In genomic region chr4:2755821-2756690, GRCh38 we compare ENCODE assay signal across 2 cellular contexts.
TF ChIP-seq lines count a peak whose summit lies in the region.

Gene TNIP2, minus strand, starts transcription at chr4:2756336. Its CDS starts 47 bp downstream, at chr4:2756289.

TF ChIP-seq in HEK293, 187 proteins besides CTCF, POLR2A, EP300 and RAD21 (continued from another document):
- TF ChIP-seq ZBTB44 (tag by site-specific recombination; IDR thresholded peaks at IDR 0.05): peak; percentile 32; the same call in 1 of the 2 replicates
- no peak for TF ChIP-seq ZNF248 (tag by site-specific recombination; IDR thresholded peaks at IDR 0.05)
- TF ChIP-seq ZNF157 (tag by site-specific recombination; IDR thresholded peaks at IDR 0.05): no peak
- TF ChIP-seq ZBTB10 (tag by site-specific recombination; IDR thresholded peaks at IDR 0.05): no peak
- TF ChIP-seq KLF16 (tag by site-specific recombination; IDR thresholded peaks at IDR 0.05): no peak; the same call in 1 of the 2 replicates
- TF ChIP-seq RBAK (tag by site-specific recombination; IDR thresholded peaks at IDR 0.05): no peak
- TF ChIP-seq ZNF48 (tag by site-specific recombination; IDR thresholded peaks at IDR 0.05): no peak
- TF ChIP-seq ZNF658 (tag by site-specific recombination; IDR thresholded peaks at IDR 0.05): no peak
- no peak for TF ChIP-seq ZNF623 (tag by site-specific recombination; IDR thresholded peaks at IDR 0.05)
- TF ChIP-seq ZNF223 (tag by site-specific recombination; IDR thresholded peaks at IDR 0.05): no peak
- TF ChIP-seq ZNF548 (tag by site-specific recombination; IDR thresholded peaks at IDR 0.05): no peak
- no peak for TF ChIP-seq ZNF37A (tag by site-specific recombination; IDR thresholded peaks at IDR 0.05)
- TF ChIP-seq ZNF433 (tag by site-specific recombination; IDR thresholded peaks at IDR 0.05; ENCODE audit: low read depth): no peak
- no peak for TF ChIP-seq ZEB2 (tag by site-specific recombination; IDR thresholded peaks at IDR 0.05)
- no peak for TF ChIP-seq ZSCAN16 (tag by site-specific recombination; IDR thresholded peaks at IDR 0.05)
- TF ChIP-seq ZNF132 (tag by site-specific recombination; IDR thresholded peaks at IDR 0.05; ENCODE audit: borderline replicate concordance): no peak

TF ChIP-seq in K562, 482 proteins besides CTCF, POLR2A, EP300 and RAD21 (continued from another document and continues in another):
- no peak for TF ChIP-seq BRCA1 (IDR thresholded peaks at IDR 0.05)
- no peak for TF ChIP-seq BRCA1 (CRISPR knock-in tag; IDR thresholded peaks at IDR 0.05)
- peak; percentile 79 to 92 for TF ChIP-seq ETV6 (IDR thresholded peaks at IDR 0.05; ENCODE audit: borderline replicate concordance in 1 of 2, low read depth in 2 of 2, low read length in 1 of 2)
- peak; percentile 82; the same call in 1 of the 2 replicates for TF ChIP-seq ETV6 (CRISPR knock-in tag; IDR thresholded peaks at IDR 0.05; ENCODE audit: borderline replicate concordance)
- TF ChIP-seq ATF4 (CRISPR knock-in tag; IDR thresholded peaks at IDR 0.05): no peak
- no peak for TF ChIP-seq FOXA1 (IDR thresholded peaks at IDR 0.05; ENCODE audit: borderline replicate concordance)
- TF ChIP-seq E2F3 (CRISPR knock-in tag; IDR thresholded peaks at IDR 0.05): peak; percentile 73; the same call in 1 of the 2 replicates
- TF ChIP-seq MEF2A (IDR thresholded peaks at IDR 0.05; ENCODE audit: control insufficient read depth, low read depth, low read length): no peak
- TF ChIP-seq PHF8 (IDR thresholded peaks at IDR 0.05; ENCODE audit: borderline replicate concordance, low read length): peak; percentile 95; the same call in 1 of the 2 replicates
- 0 out of 2 replicates have a peak, but pooled peaks have one; percentile 69 for TF ChIP-seq ZNF282 (CRISPR knock-in tag; IDR thresholded peaks at IDR 0.05)
- peak; percentile 89 for TF ChIP-seq SAP30 (IDR thresholded peaks at IDR 0.05; ENCODE audit: borderline replicate concordance, insufficient read depth, low read depth, low read length, poor library complexity, severe bottlenecking)
- no peak for TF ChIP-seq KLF10 (CRISPR knock-in tag; IDR thresholded peaks at IDR 0.05)
- TF ChIP-seq ZNF354B (CRISPR knock-in tag; IDR thresholded peaks at IDR 0.05): no peak
- peak; percentile 81 for TF ChIP-seq KDM5B (IDR thresholded peaks at IDR 0.05; ENCODE audit: insufficient replicate concordance, low read depth, low read length)
- peak; percentile 44 for TF ChIP-seq FIP1L1 (IDR thresholded peaks at IDR 0.05; ENCODE audit: low read depth, low read length, poor library complexity, severe bottlenecking)
- no peak for TF ChIP-seq ZNF584 (CRISPR knock-in tag; IDR thresholded peaks at IDR 0.05; ENCODE audit: low read depth)
- no peak for TF ChIP-seq KDM1A (IDR thresholded peaks at IDR 0.05)
- TF ChIP-seq ZNF239 (CRISPR knock-in tag; IDR thresholded peaks at IDR 0.05): no peak
- peak; percentile 79 to 91 for TF ChIP-seq E2F6 (IDR thresholded peaks at IDR 0.05; ENCODE audit: borderline replicate concordance in 1 of 2, extremely low read depth in 1 of 2, insufficient read depth in 1 of 2, insufficient read length in 1 of 2, low read depth in 1 of 2, low read length in 1 of 2, poor library complexity in 1 of 2, severe bottlenecking in 1 of 2)
- peak; percentile 86 for TF ChIP-seq RBFOX2 (IDR thresholded peaks at IDR 0.05; ENCODE audit: low read depth, low read length)
- TF ChIP-seq ZNF740 (CRISPR knock-in tag; IDR thresholded peaks at IDR 0.05): no peak
- TF ChIP-seq ZNF740 (tag; IDR thresholded peaks at IDR 0.05): peak in 1 of 2 experiments; percentile 40; a peak in 1 of 4 replicates
- no peak for TF ChIP-seq ZBTB5 (IDR thresholded peaks at IDR 0.05)
- TF ChIP-seq CCNT2 (IDR thresholded peaks at IDR 0.05; ENCODE audit: borderline replicate concordance, extremely low read depth, insufficient read length, low read depth, low read length): peak; percentile 71
- TF ChIP-seq PTBP1 (IDR thresholded peaks at IDR 0.05; ENCODE audit: low read depth, low read length): no peak
- TF ChIP-seq TEAD2 (tag; IDR thresholded peaks at IDR 0.05): no peak
- TF ChIP-seq ZNF592 (IDR thresholded peaks at IDR 0.05): peak; percentile 71; the same call in 1 of the 2 replicates
- peak; percentile 63; the same call in 1 of the 2 replicates for TF ChIP-seq ZNF583 (CRISPR knock-in tag; IDR thresholded peaks at IDR 0.05)
- peak; percentile 95 for TF ChIP-seq POLR2G (IDR thresholded peaks at IDR 0.05; ENCODE audit: low read depth, low read length)
- peak; percentile 56 for TF ChIP-seq PHF20 (IDR thresholded peaks at IDR 0.05; ENCODE audit: partially characterized antibody)
- no peak for TF ChIP-seq SMARCA5 (IDR thresholded peaks at IDR 0.05)
- no peak for TF ChIP-seq CBFA2T3 (IDR thresholded peaks at IDR 0.05)
- peak; percentile 87 for TF ChIP-seq MAX (CRISPR knock-in tag; IDR thresholded peaks at IDR 0.05)
- no peak for TF ChIP-seq MCM5 (IDR thresholded peaks at IDR 0.05; ENCODE audit: low read depth)
- no peak for TF ChIP-seq RBM14 (IDR thresholded peaks at IDR 0.05; ENCODE audit: borderline replicate concordance, insufficient read depth, low read depth, low read length)
- TF ChIP-seq FOXJ2 (tag; IDR thresholded peaks at IDR 0.05): no peak
- TF ChIP-seq ZBTB40 (IDR thresholded peaks at IDR 0.05): peak; percentile 38; the same call in 1 of the 2 replicates
- TF ChIP-seq ZBTB40 (CRISPR knock-in tag; IDR thresholded peaks at IDR 0.05): no peak
- no peak for TF ChIP-seq SREBF2 (CRISPR knock-in tag; IDR thresholded peaks at IDR 0.05)
- no peak for TF ChIP-seq MAFG (tag; conservative IDR thresholded peaks at IDR 0.05)
